ENCODE assay signal across 8 cellular contexts in genomic region chr18:42292654-42293053, GRCh38.
"Had no signal": no experiment of that assay in that cellular context is flagged by ENCODE, and none has a peak within 500 bp of the region (broad histone marks: within the 10 kb centered on the region; RNA-seq: fewer than 3 reads in every experiment).

No MANE protein-coding gene starts in this region.

- FAIRE-seq: G401.6, GM12878, GM12891, GM12892, GM18507, GM19239 had no signal

- DNase-seq: GDM1, GF-D8 had no signal

- ATAC-seq: GM12878 had no signal

- H3K4me3 ChIP-seq: GM12878 had no signal
